In genomic region chr1:196105901-196106300, GRCh38 we compare ENCODE assay signal across 19 cellular contexts.
"Had no signal": no experiment of that assay in that cellular context is flagged by ENCODE, and none has a peak within 500 bp of the region (broad histone marks: within the 10 kb centered on the region; RNA-seq: fewer than 3 reads in every experiment).

No MANE protein-coding gene starts in this region.

- H3K27me3 Mint-ChIP-seq: activated B cell treated with CpG ODN at 0.5 μM for 24 hours; activated CD4-positive, alpha-beta T cell treated with anti-CD3 and anti-CD28 coated beads, Interleukin-2, amount 10 ng/mL, durations not matched to agents 24 days and 14 days; activated naive CD8-positive, alpha-beta T cell treated with anti-CD3 and anti-CD28 coated beads for 36 hours; stimulated activated naive CD8-positive, alpha-beta T cell treated with anti-CD3 and anti-CD28 coated beads, Interleukin-15, amount 100 ng/mL, for 72 hours had no signal

- H3K4me1 ChIP-seq: prostate gland, right lobe of liver, spleen, upper lobe of right lung had no signal

- H3K4me1 Mint-ChIP-seq: activated B cell treated with CpG ODN at 0.5 μM for 24 hours; activated CD4-positive, alpha-beta T cell treated with anti-CD3 and anti-CD28 coated beads, Interleukin-2, amount 10 ng/mL, durations not matched to agents 24 days and 14 days; activated naive CD8-positive, alpha-beta T cell treated with anti-CD3 and anti-CD28 coated beads for 36 hours; mesothelial cell of epicardium; nephron progenitor cell; stimulated activated naive CD8-positive, alpha-beta T cell treated with anti-CD3 and anti-CD28 coated beads, Interleukin-15, amount 100 ng/mL, for 72 hours had no signal

- H3K36me3 ChIP-seq: prostate gland, right lobe of liver, spleen, upper lobe of right lung had no signal

- H3K4me3 ChIP-seq: dorsolateral prefrontal cortex, prostate gland, right lobe of liver, spleen, upper lobe of right lung had no signal

- H3K27ac Mint-ChIP-seq: activated B cell treated with CpG ODN at 0.5 μM for 24 hours; activated CD4-positive, alpha-beta T cell treated with anti-CD3 and anti-CD28 coated beads, Interleukin-2, amount 10 ng/mL, durations not matched to agents 24 days and 14 days; activated naive CD8-positive, alpha-beta T cell treated with anti-CD3 and anti-CD28 coated beads for 36 hours; endodermal cell; mesothelial cell of epicardium; nephron progenitor cell; stimulated activated naive CD8-positive, alpha-beta T cell treated with anti-CD3 and anti-CD28 coated beads, Interleukin-15, amount 100 ng/mL, for 72 hours had no signal

- DNase-seq: activated B cell treated with CpG ODN at 0.5 μM for 24 hours; activated CD4-positive, alpha-beta T cell treated with anti-CD3 and anti-CD28 coated beads, Interleukin-2, amount 10 ng/mL, durations not matched to agents 24 days and 14 days; activated CD8-positive, alpha-beta memory T cell treated with anti-CD3 and anti-CD28 coated beads, Interleukin-2, amount 50 U/mL, for 48 hours; activated gamma-delta T cell treated with Interleukin-2 at 50 U/mL for 16 hours; activated naive CD8-positive, alpha-beta T cell treated with anti-CD3 and anti-CD28 coated beads for 36 hours; anterior cingulate cortex; dorsolateral prefrontal cortex; endodermal cell; foreskin fibroblast; kidney glomerular epithelial cell; nephron progenitor cell; occipital lobe; right lobe of liver; spleen; stimulated activated naive CD8-positive, alpha-beta T cell treated with anti-CD3 and anti-CD28 coated beads, Interleukin-15, amount 100 ng/mL, for 72 hours; T-helper 2 cell; upper lobe of right lung had no signal

- H3K27ac ChIP-seq: dorsolateral prefrontal cortex, prostate gland, right lobe of liver, spleen, upper lobe of right lung had no signal

- ATAC-seq: right lobe of liver; stimulated activated naive CD8-positive, alpha-beta T cell treated with anti-CD3 and anti-CD28 coated beads, Interleukin-15, amount 100 ng/mL, for 72 hours; upper lobe of right lung had no signal

- H3K4me3 Mint-ChIP-seq: activated B cell treated with CpG ODN at 0.5 μM for 24 hours; activated CD4-positive, alpha-beta T cell treated with anti-CD3 and anti-CD28 coated beads, Interleukin-2, amount 10 ng/mL, durations not matched to agents 24 days and 14 days; activated naive CD8-positive, alpha-beta T cell treated with anti-CD3 and anti-CD28 coated beads for 36 hours; endodermal cell; mesothelial cell of epicardium; nephron progenitor cell; stimulated activated naive CD8-positive, alpha-beta T cell treated with anti-CD3 and anti-CD28 coated beads, Interleukin-15, amount 100 ng/mL, for 72 hours had no signal

- H3K27me3 ChIP-seq: dorsolateral prefrontal cortex, right lobe of liver, spleen, upper lobe of right lung had no signal

- H3K36me3 Mint-ChIP-seq: activated naive CD8-positive, alpha-beta T cell treated with anti-CD3 and anti-CD28 coated beads for 36 hours had no signal

- H3K9me3 ChIP-seq: prostate gland, right lobe of liver, upper lobe of right lung had no signal
